In the genomic region with DNA sequence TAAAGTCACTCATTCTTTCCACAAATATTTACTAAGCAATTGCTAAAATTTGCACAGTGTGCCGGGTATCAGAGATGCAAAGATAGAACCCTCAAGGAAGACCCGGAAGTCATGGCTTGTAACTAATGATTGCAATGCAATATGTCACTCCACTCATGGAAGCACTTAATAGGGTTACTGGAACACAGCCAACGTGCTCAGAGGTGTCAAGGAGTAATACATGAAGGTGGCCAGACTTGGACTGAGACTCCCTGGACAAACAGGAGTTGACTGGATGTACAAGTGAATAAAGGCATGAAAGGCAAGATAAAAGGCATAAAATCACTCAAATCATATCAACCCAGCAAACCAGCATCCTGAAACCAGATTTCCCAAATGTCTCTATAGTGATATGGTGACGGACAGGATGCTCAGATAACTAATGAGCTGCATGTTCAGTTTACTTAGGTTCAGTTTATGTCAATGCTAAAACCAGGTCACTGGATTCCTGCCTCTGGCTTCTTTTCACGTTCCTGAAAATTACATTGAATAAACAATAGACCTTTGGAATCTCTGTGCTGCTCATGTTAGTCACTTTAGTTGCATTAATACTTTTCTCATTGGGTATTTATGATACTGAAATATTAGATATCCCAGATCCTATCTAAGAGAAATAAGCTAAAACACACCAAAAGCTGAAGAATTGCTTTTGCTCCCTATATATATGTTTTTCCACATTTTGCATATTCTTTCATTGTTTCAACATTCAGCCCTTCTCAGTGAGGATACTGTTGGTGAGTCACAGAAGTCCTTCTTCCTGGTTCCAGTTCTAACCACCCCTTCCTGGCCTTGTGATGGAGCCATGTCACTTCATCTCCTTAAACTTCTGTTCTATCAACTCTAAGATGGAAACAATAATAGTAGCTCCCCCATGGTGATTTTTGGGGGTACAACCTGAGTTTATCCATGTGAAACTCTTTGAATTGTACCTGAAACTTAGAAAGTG, we compare ENCODE assay signal across 2 cellular contexts.
TF ChIP-seq lines count a peak whose summit lies in the region.

No MANE protein-coding gene starts in this region.

TF ChIP-seq in IMR-90, 13 proteins besides CTCF, POLR2A, EP300 and RAD21:
- TF ChIP-seq MXI1 (IDR thresholded peaks at IDR 0.05; ENCODE audit: borderline replicate concordance, low read depth, low read length) (no peak), CEBPB (IDR thresholded peaks at IDR 0.05; ENCODE audit: low read depth, low read length) (peak; percentile 29; the same call in 1 of the 2 replicates)
TF ChIP-seq in IMR-90: peak in this region for 1.

TF ChIP-seq in SK-N-SH treated with all-trans-retinoic acid at 6 μM for 48 hours, 23 proteins besides CTCF, POLR2A, EP300 and RAD21:
- TF ChIP-seq ARNTL (CRISPR knock-in tag; IDR thresholded peaks at IDR 0.05; ENCODE audit: borderline replicate concordance, low read depth) = no peak
- TF ChIP-seq, protein P1, sequence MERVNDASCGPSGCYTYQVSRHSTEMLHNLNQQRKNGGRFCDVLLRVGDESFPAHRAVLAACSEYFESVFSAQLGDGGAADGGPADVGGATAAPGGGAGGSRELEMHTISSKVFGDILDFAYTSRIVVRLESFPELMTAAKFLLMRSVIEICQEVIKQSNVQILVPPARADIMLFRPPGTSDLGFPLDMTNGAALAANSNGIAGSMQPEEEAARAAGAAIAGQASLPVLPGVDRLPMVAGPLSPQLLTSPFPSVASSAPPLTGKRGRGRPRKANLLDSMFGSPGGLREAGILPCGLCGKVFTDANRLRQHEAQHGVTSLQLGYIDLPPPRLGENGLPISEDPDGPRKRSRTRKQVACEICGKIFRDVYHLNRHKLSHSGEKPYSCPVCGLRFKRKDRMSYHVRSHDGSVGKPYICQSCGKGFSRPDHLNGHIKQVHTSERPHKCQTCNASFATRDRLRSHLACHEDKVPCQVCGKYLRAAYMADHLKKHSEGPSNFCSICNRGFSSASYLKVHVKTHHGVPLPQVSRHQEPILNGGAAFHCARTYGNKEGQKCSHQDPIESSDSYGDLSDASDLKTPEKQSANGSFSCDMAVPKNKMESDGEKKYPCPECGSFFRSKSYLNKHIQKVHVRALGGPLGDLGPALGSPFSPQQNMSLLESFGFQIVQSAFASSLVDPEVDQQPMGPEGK (CRISPR knock-in tag; IDR thresholded peaks at IDR 0.05; ENCODE audit: borderline replicate concordance) = no peak
- TF ChIP-seq ZNF565 (CRISPR knock-in tag; conservative IDR thresholded peaks at IDR 0.05; ENCODE audit: low read depth) = no peak
- no peak for TF ChIP-seq ZC3H10 (CRISPR knock-in tag; IDR thresholded peaks at IDR 0.05)
- TF ChIP-seq PPARA (CRISPR knock-in tag; IDR thresholded peaks at IDR 0.05; ENCODE audit: borderline replicate concordance) = no peak
- TF ChIP-seq GLIS3 (CRISPR knock-in tag; IDR thresholded peaks at IDR 0.05) = no peak
- TF ChIP-seq, protein P2, sequence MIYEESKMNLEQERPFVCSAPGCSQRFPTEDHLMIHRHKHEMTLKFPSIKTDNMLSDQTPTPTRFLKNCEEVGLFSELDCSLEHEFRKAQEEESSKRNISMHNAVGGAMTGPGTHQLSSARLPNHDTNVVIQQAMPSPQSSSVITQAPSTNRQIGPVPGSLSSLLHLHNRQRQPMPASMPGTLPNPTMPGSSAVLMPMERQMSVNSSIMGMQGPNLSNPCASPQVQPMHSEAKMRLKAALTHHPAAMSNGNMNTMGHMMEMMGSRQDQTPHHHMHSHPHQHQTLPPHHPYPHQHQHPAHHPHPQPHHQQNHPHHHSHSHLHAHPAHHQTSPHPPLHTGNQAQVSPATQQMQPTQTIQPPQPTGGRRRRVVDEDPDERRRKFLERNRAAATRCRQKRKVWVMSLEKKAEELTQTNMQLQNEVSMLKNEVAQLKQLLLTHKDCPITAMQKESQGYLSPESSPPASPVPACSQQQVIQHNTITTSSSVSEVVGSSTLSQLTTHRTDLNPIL (CRISPR knock-in tag; IDR thresholded peaks at IDR 0.05; ENCODE audit: low read depth) = no peak
- TF ChIP-seq OSR1 (CRISPR knock-in tag; IDR thresholded peaks at IDR 0.05) = no peak
- no peak for TF ChIP-seq RARB (CRISPR knock-in tag; IDR thresholded peaks at IDR 0.05)
- TF ChIP-seq ZFP3 (CRISPR knock-in tag; IDR thresholded peaks at IDR 0.05) = no peak
- TF ChIP-seq ESRRG (CRISPR knock-in tag; IDR thresholded peaks at IDR 0.05) = no peak
- no peak for TF ChIP-seq ZFP30 (CRISPR knock-in tag; IDR thresholded peaks at IDR 0.05)
- no peak for TF ChIP-seq ZNF70 (CRISPR knock-in tag; IDR thresholded peaks at IDR 0.05)
- TF ChIP-seq, protein P3, sequence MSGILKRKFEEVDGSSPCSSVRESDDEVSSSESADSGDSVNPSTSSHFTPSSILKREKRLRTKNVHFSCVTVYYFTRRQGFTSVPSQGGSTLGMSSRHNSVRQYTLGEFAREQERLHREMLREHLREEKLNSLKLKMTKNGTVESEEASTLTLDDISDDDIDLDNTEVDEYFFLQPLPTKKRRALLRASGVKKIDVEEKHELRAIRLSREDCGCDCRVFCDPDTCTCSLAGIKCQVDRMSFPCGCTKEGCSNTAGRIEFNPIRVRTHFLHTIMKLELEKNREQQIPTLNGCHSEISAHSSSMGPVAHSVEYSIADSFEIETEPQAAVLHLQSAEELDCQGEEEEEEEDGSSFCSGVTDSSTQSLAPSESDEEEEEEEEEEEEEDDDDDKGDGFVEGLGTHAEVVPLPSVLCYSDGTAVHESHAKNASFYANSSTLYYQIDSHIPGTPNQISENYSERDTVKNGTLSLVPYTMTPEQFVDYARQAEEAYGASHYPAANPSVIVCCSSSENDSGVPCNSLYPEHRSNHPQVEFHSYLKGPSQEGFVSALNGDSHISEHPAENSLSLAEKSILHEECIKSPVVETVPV (CRISPR knock-in tag; IDR thresholded peaks at IDR 0.05) = no peak
- TF ChIP-seq ISL1 (CRISPR knock-in tag; IDR thresholded peaks at IDR 0.05) = no peak
- no peak for TF ChIP-seq BACH2 (CRISPR knock-in tag; IDR thresholded peaks at IDR 0.05; ENCODE audit: borderline replicate concordance)
- no peak for TF ChIP-seq CSDC2 (CRISPR knock-in tag; IDR thresholded peaks at IDR 0.05)
- TF ChIP-seq SNAI2 (CRISPR knock-in tag; IDR thresholded peaks at IDR 0.05) = no peak
- TF ChIP-seq, protein P4, sequence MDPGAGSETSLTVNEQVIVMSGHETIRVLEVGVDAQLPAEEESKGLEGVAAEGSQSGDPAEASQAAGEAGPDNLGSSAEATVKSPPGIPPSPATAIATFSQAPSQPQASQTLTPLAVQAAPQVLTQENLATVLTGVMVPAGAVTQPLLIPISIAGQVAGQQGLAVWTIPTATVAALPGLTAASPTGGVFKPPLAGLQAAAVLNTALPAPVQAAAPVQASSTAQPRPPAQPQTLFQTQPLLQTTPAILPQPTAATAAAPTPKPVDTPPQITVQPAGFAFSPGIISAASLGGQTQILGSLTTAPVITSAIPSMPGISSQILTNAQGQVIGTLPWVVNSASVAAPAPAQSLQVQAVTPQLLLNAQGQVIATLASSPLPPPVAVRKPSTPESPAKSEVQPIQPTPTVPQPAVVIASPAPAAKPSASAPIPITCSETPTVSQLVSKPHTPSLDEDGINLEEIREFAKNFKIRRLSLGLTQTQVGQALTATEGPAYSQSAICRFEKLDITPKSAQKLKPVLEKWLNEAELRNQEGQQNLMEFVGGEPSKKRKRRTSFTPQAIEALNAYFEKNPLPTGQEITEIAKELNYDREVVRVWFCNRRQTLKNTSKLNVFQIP (CRISPR knock-in tag; IDR thresholded peaks at IDR 0.05; ENCODE audit: borderline replicate concordance, low read depth) = no peak
- TF ChIP-seq, protein P5, sequence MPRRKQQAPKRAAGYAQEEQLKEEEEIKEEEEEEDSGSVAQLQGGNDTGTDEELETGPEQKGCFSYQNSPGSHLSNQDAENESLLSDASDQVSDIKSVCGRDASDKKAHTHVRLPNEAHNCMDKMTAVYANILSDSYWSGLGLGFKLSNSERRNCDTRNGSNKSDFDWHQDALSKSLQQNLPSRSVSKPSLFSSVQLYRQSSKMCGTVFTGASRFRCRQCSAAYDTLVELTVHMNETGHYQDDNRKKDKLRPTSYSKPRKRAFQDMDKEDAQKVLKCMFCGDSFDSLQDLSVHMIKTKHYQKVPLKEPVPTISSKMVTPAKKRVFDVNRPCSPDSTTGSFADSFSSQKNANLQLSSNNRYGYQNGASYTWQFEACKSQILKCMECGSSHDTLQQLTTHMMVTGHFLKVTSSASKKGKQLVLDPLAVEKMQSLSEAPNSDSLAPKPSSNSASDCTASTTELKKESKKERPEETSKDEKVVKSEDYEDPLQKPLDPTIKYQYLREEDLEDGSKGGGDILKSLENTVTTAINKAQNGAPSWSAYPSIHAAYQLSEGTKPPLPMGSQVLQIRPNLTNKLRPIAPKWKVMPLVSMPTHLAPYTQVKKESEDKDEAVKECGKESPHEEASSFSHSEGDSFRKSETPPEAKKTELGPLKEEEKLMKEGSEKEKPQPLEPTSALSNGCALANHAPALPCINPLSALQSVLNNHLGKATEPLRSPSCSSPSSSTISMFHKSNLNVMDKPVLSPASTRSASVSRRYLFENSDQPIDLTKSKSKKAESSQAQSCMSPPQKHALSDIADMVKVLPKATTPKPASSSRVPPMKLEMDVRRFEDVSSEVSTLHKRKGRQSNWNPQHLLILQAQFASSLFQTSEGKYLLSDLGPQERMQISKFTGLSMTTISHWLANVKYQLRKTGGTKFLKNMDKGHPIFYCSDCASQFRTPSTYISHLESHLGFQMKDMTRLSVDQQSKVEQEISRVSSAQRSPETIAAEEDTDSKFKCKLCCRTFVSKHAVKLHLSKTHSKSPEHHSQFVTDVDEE (CRISPR knock-in tag; IDR thresholded peaks at IDR 0.05) = no peak
